ENCODE assay signal across 12 cellular contexts in genomic region chr2:191176305-191176704, GRCh38. TPM values are rescaled to one million over a fixed set of nuclear protein-coding genes. Genes with fewer than 3 reads are reported as not detected.
DNase-seq lines count a peak whose midpoint lies in the region; ATAC-seq, FAIRE-seq and TF ChIP-seq lines count a peak whose summit lies in the region.
"Had no signal": no experiment of that assay in that cellular context is flagged by ENCODE, and none has a peak within 500 bp of the region (broad histone marks: within the 10 kb centered on the region; RNA-seq: fewer than 3 reads in every experiment).

No MANE protein-coding gene starts in this region.

- no peak overlapping the region for H3K9ac ChIP-seq in PC-3 (ENCODE audit: low read length)

- no peak for FAIRE-seq in D721Med (lab: Jason Lieb, UNC)

- H3K4me1 ChIP-seq in PC-3 (ENCODE audit: insufficient read depth, low read length) = peaks cover 53% of the 10 kb centered on the region
- H3K4me1 ChIP-seq in vagina = peaks cover 16% of the 10 kb centered on the region
- peaks cover 24% of the 10 kb centered on the region for H3K4me1 ChIP-seq in left ventricle myocardium inferior

- intact Hi-C loops in PC-3 (cut with micrococcal nuclease) (loop anchor here (10.0 kb wide), 1 partner anchor 508 kb away; no protein-coding TSS in a partner anchor), vagina (cut with DNase I) (no loop called here), left ventricle myocardium inferior (cut with micrococcal nuclease) (no loop called here)

- peaks cover 4% of the 10 kb centered on the region for H3F3A ChIP-seq in PC-3 (ENCODE audit: low read length, unreplicated experiment)

- no peaks in the 10 kb centered on the region for H3K27me3 ChIP-seq in PC-3 (ENCODE audit: low read length)
- H3K27me3 ChIP-seq in vagina = no peaks in the 10 kb centered on the region
- H3K27me3 ChIP-seq in left ventricle myocardium inferior (ENCODE audit: low read depth) = no peaks in the 10 kb centered on the region
- H3K27me3 ChIP-seq: upper lobe of left lung had no signal

- no peak for TF ChIP-seq POLR2A in vagina (IDR thresholded peaks at IDR 0.05)

- ATAC-seq in GM18511 (IDR thresholded peaks at IDR 0.05; ENCODE audit: unreplicated experiment) = peak; percentile 59
- peak; percentile 40 for ATAC-seq in GM19463 (IDR thresholded peaks at IDR 0.05; ENCODE audit: unreplicated experiment)
- ATAC-seq in HG02885 (IDR thresholded peaks at IDR 0.05; ENCODE audit: poor library complexity, unreplicated experiment) = peak; percentile 67
- no peak for ATAC-seq in PC-3

- no TSS peak for BruUV-seq in PC-3 (replicated peaks; lab: Mats Ljungman, UMichigan)

- TF ChIP-seq CTCF in PC-3 (conservative IDR thresholded peaks at IDR 0.05; ENCODE audit: low read depth, low read length) (no peak), vagina (IDR thresholded peaks at IDR 0.05) (no peak), D721Med (IDR thresholded peaks at IDR 0.05; ENCODE audit: insufficient read depth, missing control alignments) (no peak), left ventricle myocardium inferior (IDR thresholded peaks at IDR 0.05; ENCODE audit: borderline replicate concordance) (no peak)

- POLR2A ChIA-PET in PC-3 (lab: Charles Lee; ENCODE audit: unreplicated experiment) = interaction anchor here (0.7 kb wide), 1 partner anchor 1736 kb away, joined by 4 read pairs; no protein-coding TSS in a partner anchor

- H3K27ac ChIP-seq in PC-3 (ENCODE audit: low read length) (no peak overlapping the region), vagina (no peak overlapping the region), left ventricle myocardium inferior (replicated peaks) (no peak overlapping the region)
- H3K27ac ChIP-seq: upper lobe of left lung had no signal

- DNase-seq in PC-3 = no peak
- no peak for DNase-seq in vagina (ENCODE audit: extremely low spot score in 2 of 2)
- DNase-seq in cortex of kidney (lab: John Stamatoyannopoulos, UW) = no peak
- no peak for DNase-seq in D721Med (ENCODE audit: insufficient read length, low spot score)
- DNase-seq in left ventricle myocardium inferior = no peak
- DNase-seq: activated effector memory CD4-positive, alpha-beta T cell treated with anti-CD3 and anti-CD28 coated beads, Interleukin-2, amount 50 U/mL, for 16 hours; kidney glomerular epithelial cell; NCI-H1694; upper lobe of left lung had no signal

- no peaks in the 10 kb centered on the region for H3K36me3 ChIP-seq in PC-3 (ENCODE audit: low read depth, low read length)
- H3K36me3 ChIP-seq in vagina = no peaks in the 10 kb centered on the region
- no peaks in the 10 kb centered on the region for H3K36me3 ChIP-seq in left ventricle myocardium inferior
- H3K36me3 ChIP-seq: upper lobe of left lung had no signal

- no peak overlapping the region for H3K4me3 ChIP-seq in PC-3 (ENCODE audit: low read length)
- H3K4me3 ChIP-seq in vagina = no peak overlapping the region
- no peak overlapping the region for H3K4me3 ChIP-seq in left ventricle myocardium inferior
- H3K4me3 ChIP-seq: upper lobe of left lung had no signal

- no peaks in the 10 kb centered on the region for H4K20me1 ChIP-seq in PC-3 (ENCODE audit: low read length)

- H2AFZ ChIP-seq in PC-3 (ENCODE audit: low read length) = no peak overlapping the region

- H3K79me2 ChIP-seq in PC-3 (ENCODE audit: low read length) = no peaks in the 10 kb centered on the region

- 0 out of 2 replicates have a peak overlapping the region, but pooled peaks have one; percentile 7 for H3K4me2 ChIP-seq in PC-3 (ENCODE audit: low read length)

- CTCF ChIA-PET in PC-3 (lab: Charles Lee) = interaction anchor here (0.6 kb wide), 1 partner anchor 43 kb away, joined by 3 read pairs; no protein-coding TSS in a partner anchor

- no peaks in the 10 kb centered on the region for H3K9me3 ChIP-seq in PC-3 (ENCODE audit: low read length)
- H3K9me3 ChIP-seq in vagina = no peaks in the 10 kb centered on the region
- no peaks in the 10 kb centered on the region for H3K9me3 ChIP-seq in left ventricle myocardium inferior (replicated peaks)
- H3K9me3 ChIP-seq: upper lobe of left lung had no signal

- H3K9me2 ChIP-seq in PC-3 (replicated peaks; ENCODE audit: low read length) = no peaks in the 10 kb centered on the region

RNA-seq across cellular contexts. Expression of gene STAT4, which starts 25.5 kb away (rescaled TPM):
- total RNA-seq in PC-3 (2014; rRNA removed) (1.6 and 2.2 TPM in 2 replicates), vagina (9.1 TPM), left ventricle myocardium inferior (0.82 TPM)
